In the genomic region with DNA sequence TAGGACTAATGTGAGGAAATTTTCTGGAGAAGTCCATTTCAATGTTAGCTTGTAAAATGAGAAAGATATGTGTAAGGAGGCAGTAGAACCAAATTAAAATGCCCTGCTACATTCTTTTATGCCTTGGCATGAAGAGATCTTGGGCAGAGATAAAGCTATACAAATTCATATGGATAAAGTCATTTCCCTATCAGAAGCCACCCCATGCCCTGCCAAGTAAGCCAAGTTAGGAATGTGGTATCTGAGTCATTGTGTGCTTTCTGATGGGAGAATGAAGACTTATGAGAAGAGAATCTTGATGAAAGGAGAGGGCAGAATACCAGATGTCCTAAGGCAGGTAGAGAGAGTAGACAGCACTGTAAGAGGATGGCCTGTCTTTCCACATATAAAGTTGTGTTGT, we compare ENCODE assay signal across 18 cellular contexts.
"Had no signal": no experiment of that assay in that cellular context is flagged by ENCODE, and none has a peak within 500 bp of the region (broad histone marks: within the 10 kb centered on the region; RNA-seq: fewer than 3 reads in every experiment).

No MANE protein-coding gene starts in this region.

- H3K4me3 Mint-ChIP-seq: activated CD4-positive, alpha-beta T cell treated with anti-CD3 and anti-CD28 coated beads, Interleukin-2, amount 10 ng/mL, durations not matched to agents 7 days and 5 days; activated CD8-positive, alpha-beta T cell treated with anti-CD3 and anti-CD28 coated beads, Interleukin-2, amount 10 ng/mL, durations not matched to agents 7 days and 5 days; activated T-cell treated with anti-CD3 and anti-CD28 coated beads, Interleukin-2, amount 50 U/mL, for 4 hours; nephron progenitor cell had no signal

- H3K27ac ChIP-seq: ascending aorta, esophagus muscularis mucosa, hepatocyte, upper lobe of right lung had no signal

- H3K9me3 Mint-ChIP-seq: activated CD4-positive, alpha-beta T cell treated with anti-CD3 and anti-CD28 coated beads, Interleukin-2, amount 10 ng/mL, durations not matched to agents 7 days and 5 days; activated T-cell treated with anti-CD3 and anti-CD28 coated beads, Interleukin-2, amount 50 U/mL, for 4 hours had no signal

- H3K4me1 ChIP-seq: ascending aorta, esophagus muscularis mucosa, upper lobe of right lung had no signal

- H3K27me3 Mint-ChIP-seq: activated CD4-positive, alpha-beta T cell treated with anti-CD3 and anti-CD28 coated beads, Interleukin-2, amount 10 ng/mL, durations not matched to agents 7 days and 5 days had no signal

- H3K27me3 ChIP-seq: ascending aorta, esophagus muscularis mucosa, hepatocyte, upper lobe of right lung had no signal

- H3K9me3 ChIP-seq: ascending aorta, esophagus muscularis mucosa, upper lobe of right lung had no signal

- ATAC-seq: activated CD8-positive, alpha-beta T cell treated with anti-CD3 and anti-CD28 coated beads, Interleukin-2, amount 10 ng/mL, durations not matched to agents 7 days and 5 days; activated T-cell treated with anti-CD3 and anti-CD28 coated beads, Interleukin-2, amount 50 U/mL, for 4 hours; left lobe of liver; upper lobe of right lung had no signal

- H3K4me1 Mint-ChIP-seq: activated CD4-positive, alpha-beta T cell treated with anti-CD3 and anti-CD28 coated beads, Interleukin-2, amount 10 ng/mL, durations not matched to agents 7 days and 5 days; nephron progenitor cell had no signal

- H3K4me3 ChIP-seq: ascending aorta, esophagus muscularis mucosa, hepatocyte, lung, upper lobe of right lung had no signal

- DNase-seq: activated CD4-positive, alpha-beta T cell treated with anti-CD3 and anti-CD28 coated beads, Interleukin-2, amount 10 ng/mL, durations not matched to agents 7 days and 5 days; activated CD8-positive, alpha-beta T cell treated with anti-CD3 and anti-CD28 coated beads, Interleukin-2, amount 10 ng/mL, durations not matched to agents 7 days and 5 days; activated naive CD4-positive, alpha-beta T cell treated with anti-CD3 and anti-CD28 coated beads, Interleukin-2, amount 50 U/mL, for 16 hours; activated T-cell treated with anti-CD3 and anti-CD28 coated beads, Interleukin-2, amount 50 U/mL, for 4 hours; cerebellar nuclear complex; cortex of kidney; midbrain; nephron progenitor cell; nucleus accumbens; stimulated activated CD8-positive, alpha-beta memory T cell treated with anti-CD3 and anti-CD28 coated beads, Interleukin-4, amount 100 ng/mL, for 48 hours; stimulated activated naive CD4-positive, alpha-beta T cell; T-helper 1 cell; upper lobe of right lung had no signal

- H3K27ac Mint-ChIP-seq: activated CD4-positive, alpha-beta T cell treated with anti-CD3 and anti-CD28 coated beads, Interleukin-2, amount 10 ng/mL, durations not matched to agents 7 days and 5 days; activated CD8-positive, alpha-beta T cell treated with anti-CD3 and anti-CD28 coated beads, Interleukin-2, amount 10 ng/mL, durations not matched to agents 7 days and 5 days; nephron progenitor cell had no signal

- H3K36me3 ChIP-seq: ascending aorta, esophagus muscularis mucosa, upper lobe of right lung had no signal
